In the genomic region with DNA sequence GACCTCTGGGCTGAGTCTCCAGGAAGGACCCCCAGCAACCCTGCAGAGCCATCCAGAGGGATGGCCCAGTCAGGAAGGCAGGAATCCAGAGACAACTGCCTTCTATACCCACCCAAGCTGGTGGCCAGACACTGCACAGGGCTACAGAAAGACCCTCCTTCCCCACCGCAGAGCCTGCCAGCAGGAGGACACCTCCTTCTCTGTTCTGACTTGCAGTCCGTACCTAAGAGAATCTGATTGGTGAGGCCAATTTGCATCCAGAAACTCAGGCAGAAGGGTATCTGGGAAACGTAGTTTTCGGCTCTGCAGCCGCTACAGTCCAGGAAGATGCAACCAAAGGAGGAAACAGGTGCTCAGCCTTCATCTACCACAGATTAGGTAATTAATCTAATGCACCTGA, we compare ENCODE assay signal across 21 cellular contexts.
A peak's percentile ranks its signal among the peaks of the same experiment; 100 is the strongest.
DNase-seq lines count a peak whose midpoint lies in the region; ATAC-seq and TF ChIP-seq lines count a peak whose summit lies in the region.
"Had no signal": no experiment of that assay in that cellular context is flagged by ENCODE, and none has a peak within 500 bp of the region (broad histone marks: within the 10 kb centered on the region; RNA-seq: fewer than 3 reads in every experiment).

No MANE protein-coding gene starts in this region.

- H3K4me1 Mint-ChIP-seq in T-helper 17 cell, result no peaks in the 10 kb centered on the region

- no peak overlapping the region for H3K4me3 Mint-ChIP-seq in T-helper 17 cell
- H3K4me3 Mint-ChIP-seq: CD4-positive, alpha-beta T cell had no signal

- H3K9me3 ChIP-seq in T-helper 17 cell (ENCODE audit: control insufficient read depth, low read length, poor library complexity, severe bottlenecking), result no peaks in the 10 kb centered on the region
- H3K9me3 ChIP-seq: BE2C had no signal

- no peak for ATAC-seq in SK-N-SH treated with all-trans-retinoic acid at 6 μM for 48 hours
- ATAC-seq in HG02642 (IDR thresholded peaks at IDR 0.05; ENCODE audit: poor library complexity, unreplicated experiment), result no peak
- ATAC-seq in T-helper 17 cell, result no peak
- ATAC-seq: GM12878 had no signal

- H3K27ac Mint-ChIP-seq in T-helper 17 cell, result no peak overlapping the region
- H3K27ac Mint-ChIP-seq: CD4-positive, alpha-beta T cell had no signal

- H3K36me3 Mint-ChIP-seq in T-helper 17 cell (ENCODE audit: low read depth), result no peaks in the 10 kb centered on the region

- H3K27me3 Mint-ChIP-seq in T-helper 17 cell, result peaks cover 23% of the 10 kb centered on the region
- H3K27me3 Mint-ChIP-seq: CD4-positive, alpha-beta T cell had no signal

- DNase-seq in NCI-H526 (lab: John Stamatoyannopoulos, UW), result peak; percentile 5 to 30
- no peak for DNase-seq in NCI-H526 treated with DMSO at 0.1 percent for 48 hours (lab: John Stamatoyannopoulos, UW)
- DNase-seq in SK-N-DZ (ENCODE audit: low spot score), result peak; percentile 16
- DNase-seq in iPS-NIHi11 (ENCODE audit: low spot score), result peak; percentile 59
- no peak for DNase-seq in COR-L47 (lab: John Stamatoyannopoulos, UW)
- no peak for DNase-seq in T-helper 17 cell
- DNase-seq: 8988T; BE2C; Calu3; CD4-positive, alpha-beta T cell; DMS79; GDM1; MM.1S; NCI-H1092 treated with DMSO at 0.1 percent for 48 hours; NCI-H2107; NCI-H226; NCI-H524 treated with DMSO at 0.1 percent for 48 hours; SIG-M5 had no signal

TF ChIP-seq in SK-N-SH treated with all-trans-retinoic acid at 6 μM for 48 hours, 23 proteins besides CTCF, POLR2A, EP300 and RAD21:
- TF ChIP-seq GLIS3 (CRISPR knock-in tag; IDR thresholded peaks at IDR 0.05) (no peak), TOX (CRISPR knock-in tag; IDR thresholded peaks at IDR 0.05; ENCODE audit: borderline replicate concordance) (no peak), ZNF8 (CRISPR knock-in tag; IDR thresholded peaks at IDR 0.05) (no peak)
- TF ChIP-seq, protein P1, sequence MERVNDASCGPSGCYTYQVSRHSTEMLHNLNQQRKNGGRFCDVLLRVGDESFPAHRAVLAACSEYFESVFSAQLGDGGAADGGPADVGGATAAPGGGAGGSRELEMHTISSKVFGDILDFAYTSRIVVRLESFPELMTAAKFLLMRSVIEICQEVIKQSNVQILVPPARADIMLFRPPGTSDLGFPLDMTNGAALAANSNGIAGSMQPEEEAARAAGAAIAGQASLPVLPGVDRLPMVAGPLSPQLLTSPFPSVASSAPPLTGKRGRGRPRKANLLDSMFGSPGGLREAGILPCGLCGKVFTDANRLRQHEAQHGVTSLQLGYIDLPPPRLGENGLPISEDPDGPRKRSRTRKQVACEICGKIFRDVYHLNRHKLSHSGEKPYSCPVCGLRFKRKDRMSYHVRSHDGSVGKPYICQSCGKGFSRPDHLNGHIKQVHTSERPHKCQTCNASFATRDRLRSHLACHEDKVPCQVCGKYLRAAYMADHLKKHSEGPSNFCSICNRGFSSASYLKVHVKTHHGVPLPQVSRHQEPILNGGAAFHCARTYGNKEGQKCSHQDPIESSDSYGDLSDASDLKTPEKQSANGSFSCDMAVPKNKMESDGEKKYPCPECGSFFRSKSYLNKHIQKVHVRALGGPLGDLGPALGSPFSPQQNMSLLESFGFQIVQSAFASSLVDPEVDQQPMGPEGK (CRISPR knock-in tag; IDR thresholded peaks at IDR 0.05; ENCODE audit: borderline replicate concordance), result no peak

Comparison
In these comparisons a context has a peak if more than half of its experiments do, and no peak if none do; other contexts are left out.
1. DNase-seq: peak in NCI-H526 (2 of 2), SK-N-DZ (single experiment) and iPS-NIHi11 (single experiment); none in NCI-H526 treated with DMSO at 0.1 percent for 48 hours (single experiment), COR-L47 (single experiment) and T-helper 17 cell (0 of 3).